8 cellular contexts compared by ENCODE assay signal in the genomic region with DNA sequence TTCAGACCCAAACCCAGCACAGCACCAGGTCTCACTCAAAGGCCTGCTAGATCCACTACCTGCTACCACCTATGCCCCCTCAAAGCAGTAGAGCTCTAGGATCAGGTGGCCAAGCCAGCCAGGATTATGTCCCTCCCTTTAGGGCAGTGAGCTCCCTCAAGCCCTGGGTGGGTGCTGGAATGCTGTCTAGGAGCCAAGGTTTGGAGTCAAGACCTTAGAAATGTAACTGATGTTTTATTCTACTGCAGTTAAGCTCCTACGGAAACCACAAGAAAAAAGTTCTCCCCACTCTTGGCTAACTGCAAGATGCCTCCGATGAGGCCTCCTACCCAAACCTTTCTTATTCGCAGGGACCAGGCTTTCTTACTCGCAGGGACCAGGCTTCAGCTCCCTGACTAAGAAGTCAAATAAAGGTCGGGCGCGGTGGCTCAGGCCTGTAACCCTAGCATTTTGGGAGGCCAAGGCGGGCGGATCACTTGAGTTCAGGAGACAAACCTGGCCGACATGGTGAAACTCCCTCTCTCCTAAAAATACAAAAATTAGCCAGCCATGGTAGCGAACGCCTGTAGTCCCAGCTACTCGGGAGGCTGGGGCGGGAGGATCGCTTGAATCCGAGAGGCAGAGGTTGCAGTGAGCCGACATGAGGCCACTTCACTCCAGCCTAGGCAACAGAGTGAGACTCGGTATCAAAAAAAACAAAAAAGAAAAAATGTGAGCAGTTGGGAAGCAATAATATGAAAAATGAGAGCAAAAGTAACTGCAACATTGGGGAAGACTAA. TPM values are rescaled to one million over a fixed set of nuclear protein-coding genes. Genes with fewer than 3 reads are reported as not detected.
DNase-seq lines count a peak whose midpoint lies in the region; ATAC-seq lines count a peak whose summit lies in the region.

No MANE protein-coding gene starts in this region.

- ATAC-seq in activated CD8-positive, alpha-beta T cell treated with anti-CD3 and anti-CD28 coated beads, Interleukin-2, amount 10 ng/mL, durations not matched to agents 7 days and 5 days = peak; percentile 14
- no peak for ATAC-seq in GM21526 (IDR thresholded peaks at IDR 0.05; ENCODE audit: low FRiP score, unreplicated experiment)

- POLR2A ChIA-PET in activated CD8-positive, alpha-beta T cell treated with anti-CD3 and anti-CD28 coated beads, Interleukin-2, amount 10 ng/mL, durations not matched to agents 7 days and 5 days (lab: Charles Lee) = interaction anchor here (0.5 to 7.1 kb wide), 34 partner anchors 8 to 1855 kb away, joined by 3 to 229 read pairs (median 6); partner anchors contain the start of genes ARL4D, BRCA1, DHX8 and FMNL1

- H3K27me3 ChIP-seq in subcutaneous abdominal adipose tissue (ENCODE audit: control insufficient read depth in 5 of 5, insufficient read depth in 4 of 5, low read length in 5 of 5) = no peaks in the 10 kb centered on the region

- peak overlapping the region; percentile 100 for H3K27ac Mint-ChIP-seq in T-helper 1 cell treated with Interleukin-12 subunit alpha and Interleukin-12 subunit beta and Interleukin-4 antibody, amounts not matched to agents 30 μg/mL and 1 μg/mL, for 36 hours
- peak overlapping the region; percentile 100 for H3K27ac Mint-ChIP-seq in activated CD8-positive, alpha-beta T cell treated with anti-CD3 and anti-CD28 coated beads, Interleukin-2, amount 10 ng/mL, durations not matched to agents 7 days and 5 days

- H3K27ac ChIP-seq in subcutaneous abdominal adipose tissue (ENCODE audit: low read depth, low read length) = peak overlapping the region; percentile 98

- no peaks in the 10 kb centered on the region for H3K9me3 ChIP-seq in subcutaneous abdominal adipose tissue (ENCODE audit: control insufficient read depth in 5 of 5, low read length in 5 of 5)

- peak overlapping the region; percentile 85 for H3K4me3 Mint-ChIP-seq in T-helper 1 cell treated with Interleukin-12 subunit alpha and Interleukin-12 subunit beta and Interleukin-4 antibody, amounts not matched to agents 30 μg/mL and 1 μg/mL, for 36 hours
- H3K4me3 Mint-ChIP-seq in activated CD8-positive, alpha-beta T cell treated with anti-CD3 and anti-CD28 coated beads, Interleukin-2, amount 10 ng/mL, durations not matched to agents 7 days and 5 days = peak overlapping the region; percentile 92

- H3K4me1 Mint-ChIP-seq in T-helper 1 cell treated with Interleukin-12 subunit alpha and Interleukin-12 subunit beta and Interleukin-4 antibody, amounts not matched to agents 30 μg/mL and 1 μg/mL, for 36 hours (ENCODE audit: low read depth) = peaks cover 35% of the 10 kb centered on the region
- H3K4me1 Mint-ChIP-seq in activated CD8-positive, alpha-beta T cell treated with anti-CD3 and anti-CD28 coated beads, Interleukin-2, amount 10 ng/mL, durations not matched to agents 7 days and 5 days (ENCODE audit: low read depth) = peaks cover 50% of the 10 kb centered on the region

- H3K9ac ChIP-seq in subcutaneous abdominal adipose tissue (ENCODE audit: low read length in 5 of 5) = peak overlapping the region in 2 of 5 donors; percentile 64 to 89

- no peaks in the 10 kb centered on the region for H3K36me3 ChIP-seq in subcutaneous abdominal adipose tissue (ENCODE audit: control insufficient read depth in 5 of 5, insufficient read depth in 5 of 5, low read length in 5 of 5)

- H3K27me3 Mint-ChIP-seq in T-helper 1 cell treated with Interleukin-12 subunit alpha and Interleukin-12 subunit beta and Interleukin-4 antibody, amounts not matched to agents 30 μg/mL and 1 μg/mL, for 36 hours (ENCODE audit: low read depth) = no peaks in the 10 kb centered on the region
- no peaks in the 10 kb centered on the region for H3K27me3 Mint-ChIP-seq in activated CD8-positive, alpha-beta T cell treated with anti-CD3 and anti-CD28 coated beads, Interleukin-2, amount 10 ng/mL, durations not matched to agents 7 days and 5 days (ENCODE audit: low read depth)

- H3K4me1 ChIP-seq in subcutaneous abdominal adipose tissue (ENCODE audit: control insufficient read depth in 5 of 5, insufficient read depth in 5 of 5, low read length in 5 of 5) = peaks cover 8 to 33% (median 30%) of the 10 kb centered on the region in 5 donors

- no peaks in the 10 kb centered on the region for H3K9me3 Mint-ChIP-seq in T-helper 1 cell treated with Interleukin-12 subunit alpha and Interleukin-12 subunit beta and Interleukin-4 antibody, amounts not matched to agents 30 μg/mL and 1 μg/mL, for 36 hours
- no peaks in the 10 kb centered on the region for H3K9me3 Mint-ChIP-seq in activated CD8-positive, alpha-beta T cell treated with anti-CD3 and anti-CD28 coated beads, Interleukin-2, amount 10 ng/mL, durations not matched to agents 7 days and 5 days (ENCODE audit: insufficient read depth)

- CTCF ChIA-PET in activated CD8-positive, alpha-beta T cell treated with anti-CD3 and anti-CD28 coated beads, Interleukin-2, amount 10 ng/mL, durations not matched to agents 7 days and 5 days (lab: Charles Lee) = interaction anchor here (0.6 to 5.2 kb wide), 6 partner anchors 12 to 394 kb away, joined by 3 to 39 read pairs (median 18); partner anchors contain the start of gene DHX8

- H3K36me3 Mint-ChIP-seq in T-helper 1 cell treated with Interleukin-12 subunit alpha and Interleukin-12 subunit beta and Interleukin-4 antibody, amounts not matched to agents 30 μg/mL and 1 μg/mL, for 36 hours (ENCODE audit: low read depth) = peaks cover 4% of the 10 kb centered on the region
- peaks cover 6% of the 10 kb centered on the region for H3K36me3 Mint-ChIP-seq in activated CD8-positive, alpha-beta T cell treated with anti-CD3 and anti-CD28 coated beads, Interleukin-2, amount 10 ng/mL, durations not matched to agents 7 days and 5 days (ENCODE audit: low read depth)

- DNase-seq in T-helper 1 cell (no peak), iris pigment epithelial cell (ENCODE audit: low read depth) (peak; percentile 63), NCI-H2171 treated with DMSO at 0.1 percent for 48 hours (lab: John Stamatoyannopoulos, UW) (no peak), SHP77 (lab: John Stamatoyannopoulos, UW) (no peak)
- DNase-seq in activated CD8-positive, alpha-beta T cell treated with anti-CD3 and anti-CD28 coated beads, Interleukin-2, amount 10 ng/mL, durations not matched to agents 7 days and 5 days = no peak

- peak overlapping the region; percentile 12 to 75 (median 66) for H3K4me3 ChIP-seq in subcutaneous abdominal adipose tissue (ENCODE audit: low read depth in 1 of 5, low read length in 5 of 5)

RNA-seq across cellular contexts. Expression of gene ARL4D, which starts 31.8 kb away (rescaled TPM):
- total RNA-seq in activated CD8-positive, alpha-beta T cell treated with anti-CD3 and anti-CD28 coated beads, Interleukin-2, amount 10 ng/mL, durations not matched to agents 7 days and 5 days = 1 to 10 TPM; 2.9 to 4.2 TPM
